9 cellular contexts compared by ENCODE assay signal in genomic region chr5:129271309-129271708, GRCh38.
DNase-seq lines count a peak whose midpoint lies in the region; ATAC-seq and TF ChIP-seq lines count a peak whose summit lies in the region.
"Had no signal": no experiment of that assay in that cellular context is flagged by ENCODE, and none has a peak within 500 bp of the region (broad histone marks: within the 10 kb centered on the region; RNA-seq: fewer than 3 reads in every experiment).

No MANE protein-coding gene starts in this region.

- no peak overlapping the region for H3K4me2 ChIP-seq in mesendoderm (ENCODE audit: low read length)

- H3K23ac ChIP-seq in mesendoderm (ENCODE audit: low read length): no peak overlapping the region

- H4K5ac ChIP-seq in mesendoderm (ENCODE audit: low read length): no peak overlapping the region

- in situ Hi-C loops in GM13977 (cut with MboI; ENCODE audit: low pct_unique_long_range_greater_than_20kb, low sequenced_read_pairs, unreplicated experiment): no loop called here

- H4K8ac ChIP-seq in mesendoderm (ENCODE audit: low read depth, low read length): no peak overlapping the region

- ATAC-seq in lower lobe of right lung (no peak), HG03108 (IDR thresholded peaks at IDR 0.05; ENCODE audit: unreplicated experiment) (no peak)

- no peak overlapping the region for H3K18ac ChIP-seq in mesendoderm (ENCODE audit: low read length)

- intact Hi-C loops in lower lobe of right lung (cut with DNase I): no loop called here

- H3K27ac ChIP-seq in mesendoderm (ENCODE audit: low read depth, low read length): no peak overlapping the region
- no peak overlapping the region for H3K27ac ChIP-seq in lower lobe of right lung

- H3K4me3 ChIP-seq in cardiac fibroblast (replicated peaks in 1 of 2; ENCODE audit: low read depth in 2 of 2, low read length in 2 of 2) (no peak overlapping the region), mesendoderm (ENCODE audit: low read length) (no peak overlapping the region), lower lobe of right lung (no peak overlapping the region)

- no peaks in the 10 kb centered on the region for H3K4me1 ChIP-seq in mesendoderm (ENCODE audit: control insufficient read depth, low read depth, low read length)
- no peaks in the 10 kb centered on the region for H3K4me1 ChIP-seq in lower lobe of right lung

- H3K79me2 ChIP-seq in mesendoderm (ENCODE audit: control insufficient read depth, insufficient read depth, low read length): no peaks in the 10 kb centered on the region

- H2BK120ac ChIP-seq in mesendoderm (ENCODE audit: low read depth, low read length): no peak overlapping the region

- H3K9ac ChIP-seq in mesendoderm (ENCODE audit: low read length): no peak overlapping the region

- no peak overlapping the region for H2BK5ac ChIP-seq in mesendoderm (ENCODE audit: low read length)

- no peaks in the 10 kb centered on the region for H3K9me3 ChIP-seq in lower lobe of right lung

- DNase-seq in GM13977 (ENCODE audit: low spot score) (no peak), NCI-H69 (lab: John Stamatoyannopoulos, UW) (peak; percentile 9), cardiac fibroblast (ENCODE audit: low read depth in 2 of 2) (peak; percentile 49 to 77), mesendoderm (peak; percentile 82), lower lobe of right lung (no peak), middle frontal gyrus (ENCODE audit: extremely low spot score, low spot score) (no peak), hepatic stellate cell (ENCODE audit: low spot score) (no peak)
- DNase-seq: NCI-H226 had no signal

- no peak overlapping the region for H2AK5ac ChIP-seq in mesendoderm (ENCODE audit: low read length)

- TF ChIP-seq CTCF in GM13977 (IDR thresholded peaks at IDR 0.05; ENCODE audit: extremely low read depth, insufficient read depth, missing control alignments): peak; percentile 10
- TF ChIP-seq CTCF in cardiac fibroblast (IDR thresholded peaks at IDR 0.05; ENCODE audit: low read depth, low read length): peak; percentile 41
- no peak for TF ChIP-seq CTCF in lower lobe of right lung (IDR thresholded peaks at IDR 0.05)

- H3K79me1 ChIP-seq in mesendoderm (ENCODE audit: low read length): no peaks in the 10 kb centered on the region

- no peak overlapping the region for H3K4ac ChIP-seq in mesendoderm (ENCODE audit: low read depth, low read length)

- H3K56ac ChIP-seq in mesendoderm (ENCODE audit: low read length): no peak overlapping the region

- H3K27me3 ChIP-seq in mesendoderm (ENCODE audit: insufficient read depth, low read length, poor library complexity): no peaks in the 10 kb centered on the region
- no peaks in the 10 kb centered on the region for H3K27me3 ChIP-seq in lower lobe of right lung (ENCODE audit: low read depth)

- no CpG with 5 or more reads among the region's 2 CpGs for WGBS in mesendoderm (ENCODE audit: extremely low coverage, insufficient coverage, low lambda C conversion rate)

- no peak overlapping the region for H2BK15ac ChIP-seq in mesendoderm (replicated peaks; ENCODE audit: low read depth)

- H3K36me3 ChIP-seq in mesendoderm (ENCODE audit: control insufficient read depth, insufficient read depth, low read length): no peaks in the 10 kb centered on the region
- H3K36me3 ChIP-seq in lower lobe of right lung: no peaks in the 10 kb centered on the region

Comparison
In these comparisons a context has a peak if more than half of its experiments do, and no peak if none do; other contexts are left out.
1. DNase-seq: peak in NCI-H69 (single experiment), cardiac fibroblast (2 of 2) and mesendoderm (single experiment); none in GM13977 (single experiment), lower lobe of right lung (single experiment), middle frontal gyrus (single experiment) and hepatic stellate cell (single experiment).